Comparison of ENCODE assay signal across 14 cellular contexts in genomic region chr11:102410382-102410784, GRCh38. TPM values are rescaled to one million over a fixed set of nuclear protein-coding genes. Genes with fewer than 3 reads are reported as not detected.
DNase-seq lines count a peak whose midpoint lies in the region; ATAC-seq, FAIRE-seq and TF ChIP-seq lines count a peak whose summit lies in the region.
"Had no signal": no experiment of that assay in that cellular context is flagged by ENCODE, and none has a peak within 500 bp of the region (broad histone marks: within the 10 kb centered on the region; RNA-seq: fewer than 3 reads in every experiment).

No MANE protein-coding gene starts in this region.

- POLR2A ChIA-PET in K562 (lab: Yijun Ruan, JAX): interaction anchor here (1.9 kb wide), 1 partner anchor 13 kb away, joined by 5 read pairs; no protein-coding TSS in a partner anchor

- peak overlapping the region in 1 of 2 experiments; percentile 3 for H3K18ac ChIP-seq in mesenchymal stem cell (ENCODE audit: low read depth in 1 of 2, low read length in 2 of 2)

- peaks cover 11% of the 10 kb centered on the region; the same call in 1 of the 2 replicates for H4K20me1 ChIP-seq in GM23338 (replicated peaks; ENCODE audit: insufficient read depth)
- no peaks in the 10 kb centered on the region for H4K20me1 ChIP-seq in K562 (replicated peaks; ENCODE audit: control insufficient read depth, insufficient read depth, low read length)

- peak overlapping the region; percentile 38 for H4K8ac ChIP-seq in mesenchymal stem cell (ENCODE audit: low read length)

- no peak overlapping the region for H3K4me3 ChIP-seq in GM23338
- H3K4me3 ChIP-seq in K562: no peak overlapping the region
- no peak overlapping the region for H3K4me3 ChIP-seq in mesenchymal stem cell (ENCODE audit: insufficient read depth in 1 of 2, low read depth in 1 of 2, low read length in 2 of 2)
- H3K4me3 ChIP-seq: adrenal gland, prostate gland had no signal

- no peak for TF ChIP-seq EP300 in K562 (IDR thresholded peaks at IDR 0.05; ENCODE audit: low read length)

- ATAC-seq in GM23338: peak; percentile 76
- ATAC-seq in K562: peak; percentile 74

- H3K4me1 Mint-ChIP-seq in GM23338: peaks cover 2% of the 10 kb centered on the region

- H3K4me2 ChIP-seq in GM23338 (no peak overlapping the region), K562 (ENCODE audit: insufficient read depth, low read length) (no peak overlapping the region), mesenchymal stem cell (ENCODE audit: low read length, poor library complexity, severe bottlenecking) (no peak overlapping the region)

- TF ChIP-seq CTCF in GM23338 (conservative IDR thresholded peaks at IDR 0.05; ENCODE audit: low read depth in 2 of 2) (no peak), K562 (IDR thresholded peaks at IDR 0.05 in 2 of 3, conservative IDR thresholded peaks at IDR 0.05 in 1 of 3; ENCODE audit: insufficient read depth in 2 of 3, low read depth in 1 of 3, low read length in 3 of 3) (no peak)

- no peaks in the 10 kb centered on the region for H3K9me3 ChIP-seq in K562 (replicated peaks; ENCODE audit: control insufficient read depth, insufficient read depth, low read depth, low read length)
- H3K9me3 ChIP-seq in mesenchymal stem cell (ENCODE audit: control insufficient read depth, low read length): peaks cover 6% of the 10 kb centered on the region
- H3K9me3 ChIP-seq: adrenal gland, prostate gland had no signal

- intact Hi-C loops in K562 (cut with micrococcal nuclease): no loop called here

- FAIRE-seq in K562 (lab: Jason Lieb, UNC): no peak

- no peaks in the 10 kb centered on the region for H3F3A ChIP-seq in GM23338 (replicated peaks; ENCODE audit: low read depth)

- H3K79me1 ChIP-seq in mesenchymal stem cell (replicated peaks; ENCODE audit: low read length, poor library complexity, severe bottlenecking): peaks cover 27% of the 10 kb centered on the region

- DNase-seq in AG20443 (ENCODE audit: low spot score): peak; percentile 26
- DNase-seq in GM23338 (ENCODE audit: low spot score): peak; percentile 32
- peak in 2 of 4 experiments; percentile 20 to 25 for DNase-seq in K562 (ENCODE audit: extremely low read depth in 1 of 4, low spot score in 3 of 4)
- peak; percentile 89 for DNase-seq in mesenchymal stem cell
- DNase-seq in SIG-M5 treated with dmso at 0.1 percent for 504 hours (lab: John Stamatoyannopoulos, UW; ENCODE audit: unreplicated experiment): no peak
- DNase-seq in NCI-H510A (lab: John Stamatoyannopoulos, UW): no peak
- DNase-seq in COR-L47 (lab: John Stamatoyannopoulos, UW): no peak
- DNase-seq in ACHN: no peak
- DNase-seq: activated CD4-positive, alpha-beta T cell treated with anti-CD3 and anti-CD28 coated beads, Interleukin-2, amount 50 U/mL, for 4 hours; adrenal gland; DMS 273 treated with DMSO at 0.1 percent for 48 hours; erythroblast; NCI-H524 had no signal

- H2BK12ac ChIP-seq in mesenchymal stem cell (ENCODE audit: low read length in 2 of 2): no peak overlapping the region

- no peak overlapping the region for H2BK5ac ChIP-seq in mesenchymal stem cell (ENCODE audit: low read depth, low read length, poor library complexity, severe bottlenecking)

- CTCF ChIA-PET in K562 (lab: Yijun Ruan, JAX; ENCODE audit: low intra/inter-chr PET ratio): no interaction called here

- H3K9me2 ChIP-seq in GM23338 (ENCODE audit: insufficient read depth): no peaks in the 10 kb centered on the region

- 61% methylated on average over 5 of the region's 5 CpGs for WGBS in K562 (ENCODE audit: insufficient coverage, low coverage, missing lambda C conversion rate)
- 53% methylated on average over 5 of the region's 5 CpGs for WGBS in mesenchymal stem cell

- in situ Hi-C loops in K562 (cut with MboI): no loop called here
- in situ Hi-C loops in ACHN (cut with HindIII; ENCODE audit: low pct_ligation_motif_present, low pct_unique_long_range_greater_than_20kb, low sequenced_read_pairs): no loop called here

- H3K27ac Mint-ChIP-seq in GM23338: no peak overlapping the region

- H3K79me2 ChIP-seq in GM23338 (replicated peaks; ENCODE audit: insufficient read depth) (peaks cover 46% of the 10 kb centered on the region), K562 (ENCODE audit: control insufficient read depth, insufficient read depth, low read length) (peaks cover 52% of the 10 kb centered on the region)

- no peaks in the 10 kb centered on the region for H3K9me3 Mint-ChIP-seq in GM23338

- peaks cover 5% of the 10 kb centered on the region; the same call in 1 of the 3 replicates for H3K36me3 Mint-ChIP-seq in GM23338 (ENCODE audit: low read depth)

- H3K14ac ChIP-seq in mesenchymal stem cell (ENCODE audit: low read length in 2 of 2): no peak overlapping the region

- H3K9ac ChIP-seq in K562 (ENCODE audit: insufficient read depth in 1 of 2, low read depth in 2 of 2, low read length in 2 of 2) (no peak overlapping the region; a peak in 1 of 4 replicates), mesenchymal stem cell (ENCODE audit: low read length) (no peak overlapping the region)

- H4K91ac ChIP-seq in mesenchymal stem cell (ENCODE audit: low read length): no peak overlapping the region

- H3K9me1 ChIP-seq in K562 (ENCODE audit: control insufficient read depth, insufficient read depth, low read length): no peaks in the 10 kb centered on the region

- H3K27ac ChIP-seq in GM23338 (ENCODE audit: low read depth): no peak overlapping the region
- H3K27ac ChIP-seq in K562 (ENCODE audit: extremely low read depth, low read depth, low read length): no peak overlapping the region
- no peak overlapping the region for H3K27ac ChIP-seq in mesenchymal stem cell (ENCODE audit: low read length, poor library complexity, severe bottlenecking)
- H3K27ac ChIP-seq: adrenal gland, prostate gland had no signal

- H3K4ac ChIP-seq in mesenchymal stem cell (ENCODE audit: low read depth in 1 of 2, low read length in 2 of 2): no peak overlapping the region

- BruUV-seq in K562 (replicated peaks; lab: Mats Ljungman, UMichigan): no TSS peak

- H3K23ac ChIP-seq in mesenchymal stem cell (ENCODE audit: low read length in 2 of 2): no peak overlapping the region

- H3K4me3 Mint-ChIP-seq in GM23338: no peak overlapping the region

- no peak overlapping the region for H2AFZ ChIP-seq in GM23338
- H2AFZ ChIP-seq in K562 (ENCODE audit: low read depth, low read length): no peak overlapping the region
- H2AFZ ChIP-seq in mesenchymal stem cell (ENCODE audit: low read depth, low read length): no peak overlapping the region

- H3K27me3 ChIP-seq in GM23338 (ENCODE audit: insufficient read depth) (no peaks in the 10 kb centered on the region), K562 (ENCODE audit: control insufficient read depth in 2 of 2, insufficient read depth in 2 of 2, low read length in 2 of 2) (no peaks in the 10 kb centered on the region), mesenchymal stem cell (ENCODE audit: control insufficient read depth in 1 of 2, insufficient read depth in 1 of 2, low read length in 2 of 2) (no peaks in the 10 kb centered on the region)
- H3K27me3 ChIP-seq: adrenal gland had no signal

- TF ChIP-seq POLR2A in K562 (conservative IDR thresholded peaks at IDR 0.05): no peak

- H3K4me1 ChIP-seq in GM23338 (ENCODE audit: insufficient read depth) (0 out of 2 replicates have a peak, but pooled peaks cover 6% of the 10 kb centered on the region), K562 (replicated peaks in 1 of 2; ENCODE audit: control insufficient read depth in 2 of 2, insufficient read depth in 2 of 2, low read length in 2 of 2) (peaks cover 0 to 6% of the 10 kb centered on the region in 2 experiments; a peak in 1 of 5 replicates), mesenchymal stem cell (ENCODE audit: control insufficient read depth, insufficient read depth, low read depth, low read length) (peaks cover 2% of the 10 kb centered on the region)
- H3K4me1 ChIP-seq: prostate gland had no signal

- H2BK120ac ChIP-seq in mesenchymal stem cell (ENCODE audit: low read depth, low read length): no peak overlapping the region

- H2AK5ac ChIP-seq in mesenchymal stem cell (ENCODE audit: low read length, severe bottlenecking): no peak overlapping the region

- peaks cover 5% of the 10 kb centered on the region for H3K27me3 Mint-ChIP-seq in GM23338 (ENCODE audit: insufficient read depth, low read depth, poor library complexity)

- no peak for TF ChIP-seq RAD21 in K562 (CRISPR knock-in tag; conservative IDR thresholded peaks at IDR 0.05 in 1 of 2, IDR thresholded peaks at IDR 0.05 in 1 of 2)

- no peaks in the 10 kb centered on the region for H3K36me3 ChIP-seq in GM23338 (ENCODE audit: insufficient read depth)
- H3K36me3 ChIP-seq in K562 (ENCODE audit: control insufficient read depth, insufficient read depth, low read length): peaks cover 9% of the 10 kb centered on the region; the same call in 2 of the 3 replicates
- H3K36me3 ChIP-seq in mesenchymal stem cell (ENCODE audit: control insufficient read depth in 1 of 2, insufficient read depth in 2 of 2, low read depth in 1 of 2, low read length in 2 of 2): peaks cover 13 to 33% of the 10 kb centered on the region in 2 experiments
- H3K36me3 ChIP-seq: adrenal gland, prostate gland had no signal

- no peak overlapping the region for H2BK15ac ChIP-seq in mesenchymal stem cell (ENCODE audit: low read depth, poor library complexity, severe bottlenecking)

TF ChIP-seq in GM23338, 12 proteins besides CTCF, POLR2A, EP300 and RAD21 (continues in another document):
- TF ChIP-seq NANOG (IDR thresholded peaks at IDR 0.05; ENCODE audit: borderline replicate concordance): no peak

RNA-seq across cellular contexts. Expression of gene TMEM123, which starts 42.2 kb away (rescaled TPM):
- 61.0 and 63.0 TPM in 2 replicates for total RNA-seq in GM23338 (2014; rRNA removed; shearing (Covaris generic))
- polyA plus RNA-seq in GM23338 (2016; fragmentation: Nextera tagmentation; extraction: Ambion mirVana) (37.6 and 44.1 TPM in 2 replicates), K562 (2011; rRNA removed) (327 and 344 TPM in 2 replicates), K562 (2014; fragmentation: Illumina TruSeq; extraction: Trizol) (100 and 104 TPM in 2 replicates), K562 (2014; fragmentation: Nextera tagmentation; extraction: Ambion mirVana) (10 to 100 TPM; 19.8 to 29.4 TPM), K562 (2014; rRNA removed) (50.1 and 52.3 TPM in 2 replicates)
- 82.8 and 147 TPM in 2 replicates for total RNA-seq in K562 (2011; cell fraction: chromatin; rRNA removed; ENCODE audit: low replicate concordance)
- total RNA-seq in K562 (2011; cell fraction: nucleolus; rRNA removed): 97.2 and 106 TPM in 2 replicates
- 158 and 240 TPM in 2 replicates for total RNA-seq in K562 (2011; cell fraction: nucleoplasm; rRNA removed)
- total RNA-seq in K562 (2014; rRNA removed) (50.2 and 55.0 TPM in 2 replicates), K562 (2014; rRNA removed; fragmentation: Illumina TruSeq; extraction: Trizol) (132 and 151 TPM in 2 replicates), K562 (2015; rRNA removed; fragmentation: Illumina TruSeq; extraction: Trizol) (139 and 149 TPM in 2 replicates), K562 (2021) (80.0 and 82.4 TPM in 2 replicates)
- polyA plus RNA-seq in K562 (2011; cell fraction: cytosol; rRNA removed): 95.7 and 139 TPM in 2 replicates
- 33.6 and 76.0 TPM in 2 replicates for polyA plus RNA-seq in K562 (2011; cell fraction: nucleus; rRNA removed)
- polyA plus RNA-seq in K562 (2012): 73.9 and 87.4 TPM in 2 replicates
- polyA minus RNA-seq in K562 (2011; rRNA and poly(A)+ RNA removed): 518 and 545 TPM in 2 replicates
- 108 and 135 TPM in 2 replicates for polyA minus RNA-seq in K562 (2011; cell fraction: cytosol; rRNA and poly(A)+ RNA removed)
- 22.5 and 48.3 TPM in 2 replicates for polyA minus RNA-seq in K562 (2011; cell fraction: nucleus; rRNA and poly(A)+ RNA removed)
- polyA plus RNA-seq in mesenchymal stem cell (2013, experiment 1 of 2): 88.9 TPM
- 102 TPM for polyA plus RNA-seq in mesenchymal stem cell (2013, experiment 2 of 2)

Comparison
In these comparisons a context has a peak if more than half of its experiments do, and no peak if none do; other contexts are left out.
1. DNase-seq: peak in AG20443 (single experiment), GM23338 (single experiment) and mesenchymal stem cell (single experiment); none in SIG-M5 treated with dmso at 0.1 percent for 504 hours (single experiment), NCI-H510A (single experiment), COR-L47 (single experiment) and ACHN (single experiment).